In genomic region chr1:1918901-1919303, GRCh38 we compare ENCODE assay signal across 8 cellular contexts. TPM values are rescaled to one million over a fixed set of nuclear protein-coding genes. Genes with fewer than 3 reads are reported as not detected.
A peak's percentile ranks its signal among the peaks of the same experiment; 100 is the strongest.
DNase-seq lines count a peak whose midpoint lies in the region; ATAC-seq and TF ChIP-seq lines count a peak whose summit lies in the region.

Gene TMEM52, minus strand, starts transcription at chr1:1919279. Its CDS starts 14 bp downstream, at chr1:1919265.

- H3K36me3 ChIP-seq in right lobe of liver = no peaks in the 10 kb centered on the region

- peak within 1 kb of the TSS; percentile 58 to 63 (median 61) for H3K4me3 ChIP-seq in right lobe of liver

- peaks cover 3% of the 10 kb centered on the region for H3K4me1 Mint-ChIP-seq in activated CD4-positive, alpha-beta T cell treated with anti-CD3 and anti-CD28 coated beads, Interleukin-2, amount 10 ng/mL, durations not matched to agents 24 days and 14 days

- no peak for DNase-seq in activated CD4-positive, alpha-beta T cell treated with anti-CD3 and anti-CD28 coated beads, Interleukin-2, amount 10 ng/mL, durations not matched to agents 24 days and 14 days
- DNase-seq in activated CD4-positive, alpha-beta T cell treated with anti-CD3 and anti-CD28 coated beads, Interleukin-2, amount 50 U/mL, for 48 hours = no peak
- peak in 1 of 2 donors; percentile 71 for DNase-seq in activated naive CD4-positive, alpha-beta T cell treated with anti-CD3 and anti-CD28 coated beads, Interleukin-2, amount 50 U/mL, for 72 hours (ENCODE audit: low spot score in 2 of 2)
- DNase-seq in right lobe of liver (no peak), DMS114 treated with DMSO at 0.1 percent for 48 hours (lab: John Stamatoyannopoulos, UW; ENCODE audit: unreplicated experiment) (no peak), nucleus accumbens (lab: John Stamatoyannopoulos, UW) (no peak), NCI-H1694 (lab: John Stamatoyannopoulos, UW) (no peak)

- no peaks in the 10 kb centered on the region for H3K36me3 Mint-ChIP-seq in activated CD4-positive, alpha-beta T cell treated with anti-CD3 and anti-CD28 coated beads, Interleukin-2, amount 10 ng/mL, durations not matched to agents 24 days and 14 days (ENCODE audit: low read depth)
- no peaks in the 10 kb centered on the region for H3K36me3 Mint-ChIP-seq in activated naive CD4-positive, alpha-beta T cell treated with anti-CD3 and anti-CD28 coated beads, Interleukin-2, amount 50 U/mL, for 72 hours

- TF ChIP-seq POLR2A in right lobe of liver (IDR thresholded peaks at IDR 0.05) = peak; percentile 84

- TF ChIP-seq CTCF in right lobe of liver (IDR thresholded peaks at IDR 0.05) = peak in 2 of 4 donors; percentile 8 to 14

- peak within 1 kb of the TSS; percentile 70 for H3K27ac Mint-ChIP-seq in activated CD4-positive, alpha-beta T cell treated with anti-CD3 and anti-CD28 coated beads, Interleukin-2, amount 10 ng/mL, durations not matched to agents 24 days and 14 days
- H3K27ac Mint-ChIP-seq in activated naive CD4-positive, alpha-beta T cell treated with anti-CD3 and anti-CD28 coated beads, Interleukin-2, amount 50 U/mL, for 72 hours = no peak within 1 kb of the TSS

- ATAC-seq in HG03159 (IDR thresholded peaks at IDR 0.05; ENCODE audit: unreplicated experiment) (peak; percentile 27), right lobe of liver (peak in 2 of 4 donors; percentile 23 to 29)
- peak; percentile 6 to 50 for ATAC-seq in activated naive CD4-positive, alpha-beta T cell treated with anti-CD3 and anti-CD28 coated beads, Interleukin-2, amount 50 U/mL, for 72 hours

- H3K4me1 ChIP-seq in right lobe of liver = peaks cover 0 to 23% (median 10%) of the 10 kb centered on the region in 4 donors

- H3K9me3 Mint-ChIP-seq in activated CD4-positive, alpha-beta T cell treated with anti-CD3 and anti-CD28 coated beads, Interleukin-2, amount 10 ng/mL, durations not matched to agents 24 days and 14 days = no peaks in the 10 kb centered on the region
- H3K9me3 Mint-ChIP-seq in activated naive CD4-positive, alpha-beta T cell treated with anti-CD3 and anti-CD28 coated beads, Interleukin-2, amount 50 U/mL, for 72 hours = no peaks in the 10 kb centered on the region

- H3K27me3 ChIP-seq in right lobe of liver = no peaks in the 10 kb centered on the region

- no peak within 1 kb of the TSS for H3K27ac ChIP-seq in right lobe of liver

- H3K4me3 Mint-ChIP-seq in activated CD4-positive, alpha-beta T cell treated with anti-CD3 and anti-CD28 coated beads, Interleukin-2, amount 10 ng/mL, durations not matched to agents 24 days and 14 days = peak within 1 kb of the TSS; percentile 79

- H3K27me3 Mint-ChIP-seq in activated CD4-positive, alpha-beta T cell treated with anti-CD3 and anti-CD28 coated beads, Interleukin-2, amount 10 ng/mL, durations not matched to agents 24 days and 14 days = peaks cover 2% of the 10 kb centered on the region

- intact Hi-C loops in activated CD4-positive, alpha-beta T cell treated with anti-CD3 and anti-CD28 coated beads, Interleukin-2, amount 10 ng/mL, durations not matched to agents 24 days and 14 days (cut with micrococcal nuclease) = loop anchor here (1.0 to 5.0 kb wide), 3 partner anchors 10 to 668 kb away; partner anchors contain the start of gene PRXL2B
- intact Hi-C loops in right lobe of liver (cut with DNase I) = no loop called here

- H3K9me3 ChIP-seq in right lobe of liver = no peaks in the 10 kb centered on the region

- 0% methylated on average over 3 of the region's 44 CpGs for WGBS in right lobe of liver (ENCODE audit: insufficient coverage, low coverage, low lambda C conversion rate, missing lambda C conversion rate)

RNA-seq across cellular contexts. Expression of gene TMEM52, which starts in this region (rescaled TPM):
- 1.1 and 3.1 TPM in 2 replicates for total RNA-seq in activated CD4-positive, alpha-beta T cell treated with anti-CD3 and anti-CD28 coated beads, Interleukin-2, amount 10 ng/mL, durations not matched to agents 24 days and 14 days
- 1 to 10 TPM in 1 of 2 donors, under 1 TPM in 1; 0.64 to 1.5 TPM for total RNA-seq in activated naive CD4-positive, alpha-beta T cell treated with anti-CD3 and anti-CD28 coated beads, Interleukin-2, amount 50 U/mL, for 72 hours
- 10 to 100 TPM in 1 of 6 experiments, 1 to 10 TPM in 5; 2.3 to 13.2 (median 6.0) TPM for total RNA-seq in right lobe of liver
